In the genomic region with DNA sequence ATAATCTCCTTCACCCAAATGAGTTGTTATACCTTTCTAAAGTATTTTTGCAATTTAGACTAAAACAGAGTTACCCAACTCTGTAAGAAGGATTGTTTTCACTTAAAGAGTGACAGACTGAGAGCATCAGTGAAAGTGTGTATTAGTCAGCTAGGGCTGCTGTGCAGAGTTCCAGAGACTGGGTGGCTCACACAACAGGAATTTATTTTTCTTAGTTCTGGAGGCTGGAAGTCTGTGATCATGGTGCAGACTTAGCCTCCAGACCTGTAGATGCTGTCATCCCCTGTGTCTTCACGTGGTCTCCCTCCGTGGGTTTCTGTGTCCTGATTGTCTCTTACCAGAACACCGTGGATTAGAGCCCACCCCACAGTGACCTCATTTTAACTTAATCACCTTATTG, we compare ENCODE assay signal across 13 cellular contexts. TPM values are rescaled to one million over a fixed set of nuclear protein-coding genes. Genes with fewer than 3 reads are reported as not detected.
DNase-seq lines count a peak whose midpoint lies in the region; ATAC-seq, FAIRE-seq and TF ChIP-seq lines count a peak whose summit lies in the region.
"Had no signal": no experiment of that assay in that cellular context is flagged by ENCODE, and none has a peak within 500 bp of the region (broad histone marks: within the 10 kb centered on the region; RNA-seq: fewer than 3 reads in every experiment).

No MANE protein-coding gene starts in this region.

- peaks cover 32% of the 10 kb centered on the region; the same call in 1 of the 2 replicates for H3K36me3 ChIP-seq in PC-3 (ENCODE audit: low read depth, low read length)
- peaks cover 0 to 19% of the 10 kb centered on the region in 2 experiments for H3K36me3 ChIP-seq in endothelial cell of umbilical vein (ENCODE audit: control insufficient read depth in 2 of 2, extremely low read depth in 1 of 2, insufficient read depth in 2 of 2, low read length in 2 of 2)

- H3K4me3 ChIP-seq in PC-3 (ENCODE audit: low read length) (no peak overlapping the region), endothelial cell of umbilical vein (replicated peaks in 1 of 3; ENCODE audit: insufficient read depth in 1 of 3, low read depth in 1 of 3, low read length in 3 of 3) (no peak overlapping the region)
- H3K4me3 ChIP-seq: esophagus muscularis mucosa, pancreas had no signal

- BruUV-seq in PC-3 (replicated peaks; lab: Mats Ljungman, UMichigan) (no TSS peak), endothelial cell of umbilical vein (replicated peaks; lab: Mats Ljungman, UMichigan) (no TSS peak)

- FAIRE-seq in endothelial cell of umbilical vein (lab: Jason Lieb, UNC): no peak
- FAIRE-seq: GM12892, pancreas had no signal

- H3K9me3 ChIP-seq in PC-3 (ENCODE audit: low read length): no peaks in the 10 kb centered on the region
- H3K9me3 ChIP-seq in endothelial cell of umbilical vein (replicated peaks; ENCODE audit: control insufficient read depth, insufficient read depth, low read length): no peaks in the 10 kb centered on the region
- H3K9me3 ChIP-seq: esophagus muscularis mucosa, pancreas had no signal

- dilution Hi-C loops in endothelial cell of umbilical vein (cut with MboI; ENCODE audit: extremely low pct_ligation_motif_present, low sequenced_read_pairs): no loop called here

- intact Hi-C loops in PC-3 (cut with micrococcal nuclease): no loop called here
- intact Hi-C loops in endothelial cell of umbilical vein (cut with micrococcal nuclease): no loop called here

- DNase-seq in Caki2 (ENCODE audit: low read depth) (peak; percentile 29), PC-3 (peak; percentile 55), endothelial cell of umbilical vein (ENCODE audit: low read depth, low spot score) (peak; percentile 44), non-pigmented ciliary epithelial cell (ENCODE audit: low read depth) (peak; percentile 81), NCI-H2171 treated with DMSO at 0.1 percent for 48 hours (lab: John Stamatoyannopoulos, UW) (no peak)
- DNase-seq: anterior cingulate cortex, Calu3, pancreas had no signal

- H3K4me2 ChIP-seq in PC-3 (ENCODE audit: low read length): no peak overlapping the region
- H3K4me2 ChIP-seq in endothelial cell of umbilical vein (ENCODE audit: insufficient read depth, low read length): no peak overlapping the region

- no peak overlapping the region for H3K27ac ChIP-seq in PC-3 (ENCODE audit: low read length)
- H3K27ac ChIP-seq in endothelial cell of umbilical vein (ENCODE audit: insufficient read depth, low read depth, low read length): no peak overlapping the region
- H3K27ac ChIP-seq: esophagus muscularis mucosa, pancreas had no signal

- no peak overlapping the region for H2AFZ ChIP-seq in PC-3 (ENCODE audit: low read length)
- no peak overlapping the region for H2AFZ ChIP-seq in endothelial cell of umbilical vein (ENCODE audit: low read depth, low read length)

- H3K9ac ChIP-seq in PC-3 (ENCODE audit: low read length) (no peak overlapping the region), endothelial cell of umbilical vein (replicated peaks; ENCODE audit: extremely low read depth, insufficient read depth, low read length) (no peak overlapping the region)

- H3K4me1 ChIP-seq in PC-3 (ENCODE audit: insufficient read depth, low read length) (no peaks in the 10 kb centered on the region; the same call in 1 of the 2 replicates), endothelial cell of umbilical vein (ENCODE audit: control insufficient read depth, extremely low read depth, insufficient read depth, low read length) (peaks cover 31% of the 10 kb centered on the region)

- peaks cover 11% of the 10 kb centered on the region; the same call in 1 of the 2 replicates for H4K20me1 ChIP-seq in PC-3 (ENCODE audit: low read length)
- H4K20me1 ChIP-seq in endothelial cell of umbilical vein (replicated peaks; ENCODE audit: control insufficient read depth, extremely low read depth, insufficient read depth, low read length): no peaks in the 10 kb centered on the region

- ATAC-seq in PC-3 (peak; percentile 55; the same call in 1 of the 2 replicates), HG03354 (IDR thresholded peaks at IDR 0.05; ENCODE audit: poor library complexity, severe bottlenecking, unreplicated experiment) (no peak), GM19467 (IDR thresholded peaks at IDR 0.05; ENCODE audit: unreplicated experiment) (no peak), HG02973 (IDR thresholded peaks at IDR 0.05; ENCODE audit: unreplicated experiment) (no peak)

- no peaks in the 10 kb centered on the region for H3K9me1 ChIP-seq in endothelial cell of umbilical vein (replicated peaks; ENCODE audit: control insufficient read depth, extremely low read depth, insufficient read depth, low read length)

- TF ChIP-seq POLR2A in endothelial cell of umbilical vein (IDR thresholded peaks at IDR 0.05; ENCODE audit: low read depth, low read length): no peak

- no peak for TF ChIP-seq CTCF in PC-3 (conservative IDR thresholded peaks at IDR 0.05; ENCODE audit: low read depth, low read length)
- TF ChIP-seq CTCF in endothelial cell of umbilical vein (IDR thresholded peaks at IDR 0.05; ENCODE audit: extremely low read depth in 1 of 2, insufficient read depth in 1 of 2, low read depth in 1 of 2, low read length in 2 of 2): no peak

- POLR2A ChIA-PET in PC-3 (lab: Charles Lee; ENCODE audit: unreplicated experiment) (no interaction called here), endothelial cell of umbilical vein (lab: Charles Lee) (no interaction called here)

- in situ Hi-C loops in Caki2 (cut with HindIII; ENCODE audit: low pct_unique_long_range_greater_than_20kb, low sequenced_read_pairs): no loop called here

- H3K27me3 ChIP-seq in PC-3 (ENCODE audit: low read length) (no peaks in the 10 kb centered on the region), endothelial cell of umbilical vein (ENCODE audit: control insufficient read depth in 2 of 2, insufficient read depth in 2 of 2, low read length in 2 of 2) (peaks cover 9 to 36% of the 10 kb centered on the region in 2 experiments)
- H3K27me3 ChIP-seq: esophagus muscularis mucosa, pancreas had no signal

- no peaks in the 10 kb centered on the region for H3F3A ChIP-seq in PC-3 (ENCODE audit: low read length, unreplicated experiment)

- H3K79me2 ChIP-seq in PC-3 (ENCODE audit: low read length) (peaks cover 10% of the 10 kb centered on the region; the same call in 1 of the 2 replicates), endothelial cell of umbilical vein (ENCODE audit: control insufficient read depth, insufficient read depth, low read length) (no peaks in the 10 kb centered on the region)

- CTCF ChIA-PET in PC-3 (lab: Charles Lee) (no interaction called here), endothelial cell of umbilical vein (lab: Charles Lee) (interaction anchor here (1.2 to 3.4 kb wide), 2 partner anchors 11 to 26 kb away, joined by 3 to 30 read pairs; no protein-coding TSS in a partner anchor)

- no peaks in the 10 kb centered on the region for H3K9me2 ChIP-seq in PC-3 (replicated peaks; ENCODE audit: low read length)

TF ChIP-seq in endothelial cell of umbilical vein, 7 proteins besides CTCF, POLR2A, EP300 and RAD21:
- TF ChIP-seq EZH2 (IDR thresholded peaks at IDR 0.05; ENCODE audit: borderline replicate concordance, low read depth, low read length, severe bottlenecking) (no peak), GATA2 (IDR thresholded peaks at IDR 0.05; ENCODE audit: insufficient read depth, insufficient read length, low read depth, low read length) (peak; percentile 28), MYC (IDR thresholded peaks at IDR 0.05; ENCODE audit: low read depth, low read length) (no peak), JUN (IDR thresholded peaks at IDR 0.05; ENCODE audit: borderline replicate concordance, insufficient read depth, insufficient read length, low read depth) (no peak), POLR2AphosphoS5 (IDR thresholded peaks at IDR 0.05; ENCODE audit: insufficient read depth, low read depth, low read length) (no peak), FOS (IDR thresholded peaks at IDR 0.05; ENCODE audit: borderline replicate concordance, insufficient read depth, low read length) (peak; percentile 63)
- TF ChIP-seq, protein P1, sequence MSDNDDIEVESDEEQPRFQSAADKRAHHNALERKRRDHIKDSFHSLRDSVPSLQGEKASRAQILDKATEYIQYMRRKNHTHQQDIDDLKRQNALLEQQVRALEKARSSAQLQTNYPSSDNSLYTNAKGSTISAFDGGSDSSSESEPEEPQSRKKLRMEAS (IDR thresholded peaks at IDR 0.05; ENCODE audit: insufficient read depth, insufficient read length): no peak

RNA-seq across cellular contexts. Expression of a gene that starts 40.0 kb away (rescaled TPM):
- total RNA-seq in Caki2 (2014; rRNA removed; shearing (Covaris generic); ENCODE audit: low replicate concordance): 4.6 and 10.0 TPM in 2 replicates
- total RNA-seq in PC-3 (2014; rRNA removed): 11.3 and 24.6 TPM in 2 replicates
- total RNA-seq in endothelial cell of umbilical vein: 22.2 and 26.6 TPM in 2 replicates
- 12.9 and 21.7 TPM in 2 replicates for polyA plus RNA-seq in endothelial cell of umbilical vein
- 9.2 and 9.7 TPM in 2 replicates for polyA plus RNA-seq in endothelial cell of umbilical vein (2011; cell fraction: cytosol; rRNA removed)
- 40.3 and 48.4 TPM in 2 replicates for polyA plus RNA-seq in endothelial cell of umbilical vein (2011; cell fraction: nucleus; rRNA removed)
- polyA plus RNA-seq in endothelial cell of umbilical vein (2012): 4.3 and 7.0 TPM in 2 replicates
- polyA minus RNA-seq in endothelial cell of umbilical vein: 29.3 and 38.0 TPM in 2 replicates
- 7.2 TPM for polyA minus RNA-seq in endothelial cell of umbilical vein (2011; cell fraction: cytosol; rRNA and poly(A)+ RNA removed)
- polyA minus RNA-seq in endothelial cell of umbilical vein (2011; cell fraction: nucleus; rRNA and poly(A)+ RNA removed): 121 and 193 TPM in 2 replicates
